ENCODE assay signal across 12 cellular contexts in genomic region chr11:63761870-63762661, GRCh38. TPM values are rescaled to one million over a fixed set of nuclear protein-coding genes. Genes with fewer than 3 reads are reported as not detected.
DNase-seq lines count a peak whose midpoint lies in the region; ATAC-seq, FAIRE-seq and TF ChIP-seq lines count a peak whose summit lies in the region.
"Had no signal": no experiment of that assay in that cellular context is flagged by ENCODE, and none has a peak within 500 bp of the region (broad histone marks: within the 10 kb centered on the region; RNA-seq: fewer than 3 reads in every experiment).

No MANE protein-coding gene starts in this region.

- peak overlapping the region; percentile 47 for H3K4me3 ChIP-seq in SK-N-MC
- peak overlapping the region; percentile 26 to 67 (median 54) for H3K4me3 ChIP-seq in heart right ventricle
- peak overlapping the region in 3 of 4 donors; percentile 12 to 42 (median 39) for H3K4me3 ChIP-seq in pancreas

- peak in 5 of 8 donors; percentile 0 to 14 (median 3) for ATAC-seq in heart right ventricle
- ATAC-seq in pancreas: peak in 1 of 4 donors; percentile 3
- no peak for ATAC-seq in activated T-cell treated with anti-CD3 and anti-CD28 coated beads, Interleukin-2, amount 50 U/mL, for 4 hours
- no peak for ATAC-seq in activated naive CD8-positive, alpha-beta T cell treated with anti-CD3 and anti-CD28 coated beads, Interleukin-2, amount 50 U/mL, for 24 hours

- H3K36me3 Mint-ChIP-seq in Calu3 (ENCODE audit: insufficient read depth, unreplicated experiment): peaks cover 29% of the 10 kb centered on the region
- H3K36me3 Mint-ChIP-seq in activated T-cell treated with anti-CD3 and anti-CD28 coated beads, Interleukin-2, amount 50 U/mL, for 4 hours (ENCODE audit: insufficient read depth): no peaks in the 10 kb centered on the region
- H3K36me3 Mint-ChIP-seq in activated naive CD8-positive, alpha-beta T cell treated with anti-CD3 and anti-CD28 coated beads, Interleukin-2, amount 50 U/mL, for 24 hours (ENCODE audit: low read depth): no peaks in the 10 kb centered on the region
- H3K36me3 Mint-ChIP-seq: activated naive CD8-positive, alpha-beta T cell had no signal

- no TSS peak for BruUV-seq in Calu3 (replicated peaks; lab: Mats Ljungman, UMichigan)

- H3K27ac ChIP-seq in SK-N-MC (peak overlapping the region; percentile 79), heart right ventricle (peak overlapping the region in 7 of 10 donors; percentile 49 to 74 (median 69)), pancreas (no peak overlapping the region)

- DNase-seq in Calu3 (no peak), SK-N-MC (ENCODE audit: low read depth, low spot score) (no peak), heart right ventricle (peak; percentile 17 to 35), pancreas (peak in 4 of 6 donors; percentile 26 to 83 (median 46)), SK-N-DZ (ENCODE audit: low spot score) (no peak)
- no peak for DNase-seq in activated T-cell treated with anti-CD3 and anti-CD28 coated beads, Interleukin-2, amount 50 U/mL, for 4 hours
- DNase-seq in stimulated activated CD4-positive, alpha-beta T cell treated with anti-CD3 and anti-CD28 coated beads, Interleukin-4, amount 100 ng/mL, for 1 hour: no peak
- DNase-seq in activated naive CD8-positive, alpha-beta T cell treated with anti-CD3 and anti-CD28 coated beads, Interleukin-2, amount 50 U/mL, for 24 hours: no peak
- DNase-seq: NCI-H2029 treated with DMSO at 0.1 percent for 48 hours; stimulated activated CD4-positive, alpha-beta T cell treated with anti-CD3 and anti-CD28 coated beads, Interleukin-4, amount 100 ng/mL, for 24 hours had no signal

- TF ChIP-seq CTCF in Calu3 (IDR thresholded peaks at IDR 0.05; ENCODE audit: unreplicated experiment) (no peak), heart right ventricle (IDR thresholded peaks at IDR 0.05) (no peak), pancreas (IDR thresholded peaks at IDR 0.05) (no peak)

- H3K4me1 Mint-ChIP-seq in Calu3 (ENCODE audit: low read depth, unreplicated experiment): peaks cover 18% of the 10 kb centered on the region
- no peaks in the 10 kb centered on the region for H3K4me1 Mint-ChIP-seq in activated T-cell treated with anti-CD3 and anti-CD28 coated beads, Interleukin-2, amount 50 U/mL, for 4 hours (ENCODE audit: low read depth)
- peaks cover 3% of the 10 kb centered on the region for H3K4me1 Mint-ChIP-seq in activated naive CD8-positive, alpha-beta T cell treated with anti-CD3 and anti-CD28 coated beads, Interleukin-2, amount 50 U/mL, for 24 hours

- H3K27ac Mint-ChIP-seq in Calu3 (ENCODE audit: unreplicated experiment): peak overlapping the region; percentile 67
- no peak overlapping the region for H3K27ac Mint-ChIP-seq in activated naive CD8-positive, alpha-beta T cell treated with anti-CD3 and anti-CD28 coated beads, Interleukin-2, amount 50 U/mL, for 24 hours
- H3K27ac Mint-ChIP-seq: activated naive CD8-positive, alpha-beta T cell had no signal

- H3K27me3 ChIP-seq in heart right ventricle (no peaks in the 10 kb centered on the region), pancreas (no peaks in the 10 kb centered on the region)

- intact Hi-C loops in Calu3 (cut with micrococcal nuclease; ENCODE audit: unreplicated experiment) (no loop called here), heart right ventricle (cut with DNase I) (loop anchor here in 5 of 10 donors (10.0 kb wide), 3 partner anchors 53 to 383 kb away; partner anchors contain the start of gene SPINDOC (in 1 of the 5)), pancreas (cut with DNase I) (loop anchor here in 2 of 3 donors (10.0 kb wide), 2 partner anchors 73 to 183 kb away; partner anchors contain the start of gene MARK2 (in 1 of the 2))

- WGBS in heart right ventricle, 2 donors: 53 to 56% methylated on average over 35 of the region's 35 CpGs
- 65 to 69% methylated on average over 35 of the region's 35 CpGs for WGBS in pancreas, 2 donors

- no peak overlapping the region for H3K4me3 Mint-ChIP-seq in Calu3 (ENCODE audit: low read depth, unreplicated experiment)
- H3K4me3 Mint-ChIP-seq in activated T-cell treated with anti-CD3 and anti-CD28 coated beads, Interleukin-2, amount 50 U/mL, for 4 hours: no peak overlapping the region
- H3K4me3 Mint-ChIP-seq in activated naive CD8-positive, alpha-beta T cell treated with anti-CD3 and anti-CD28 coated beads, Interleukin-2, amount 50 U/mL, for 24 hours: no peak overlapping the region
- H3K4me3 Mint-ChIP-seq: activated naive CD8-positive, alpha-beta T cell had no signal

- H3K27me3 Mint-ChIP-seq in Calu3 (ENCODE audit: unreplicated experiment): no peaks in the 10 kb centered on the region
- no peaks in the 10 kb centered on the region for H3K27me3 Mint-ChIP-seq in activated T-cell treated with anti-CD3 and anti-CD28 coated beads, Interleukin-2, amount 50 U/mL, for 4 hours (ENCODE audit: low read depth)
- H3K27me3 Mint-ChIP-seq in activated naive CD8-positive, alpha-beta T cell treated with anti-CD3 and anti-CD28 coated beads, Interleukin-2, amount 50 U/mL, for 24 hours: no peaks in the 10 kb centered on the region
- H3K27me3 Mint-ChIP-seq: activated naive CD8-positive, alpha-beta T cell had no signal

- H3K4me1 ChIP-seq in heart right ventricle: peaks cover 10 to 45% (median 19%) of the 10 kb centered on the region in 9 donors
- peaks cover 0 to 3% (median 3%) of the 10 kb centered on the region in 3 donors for H3K4me1 ChIP-seq in pancreas

- H3K9me3 ChIP-seq in SK-N-MC (ENCODE audit: low read depth, low read length) (no peaks in the 10 kb centered on the region), heart right ventricle (no peaks in the 10 kb centered on the region), pancreas (no peaks in the 10 kb centered on the region)

- FAIRE-seq in pancreas (lab: Jason Lieb, UNC): no peak
- FAIRE-seq: islet of Langerhans had no signal

- CTCF ChIA-PET in Calu3 (lab: Charles Lee): no interaction called here

- no peak overlapping the region for H3K9ac ChIP-seq in SK-N-MC (ENCODE audit: insufficient read length)

- H3K9me3 Mint-ChIP-seq in Calu3 (ENCODE audit: low read depth, unreplicated experiment): no peaks in the 10 kb centered on the region
- no peaks in the 10 kb centered on the region for H3K9me3 Mint-ChIP-seq in activated T-cell treated with anti-CD3 and anti-CD28 coated beads, Interleukin-2, amount 50 U/mL, for 4 hours
- H3K9me3 Mint-ChIP-seq in activated naive CD8-positive, alpha-beta T cell treated with anti-CD3 and anti-CD28 coated beads, Interleukin-2, amount 50 U/mL, for 24 hours: no peaks in the 10 kb centered on the region

- H3K36me3 ChIP-seq in SK-N-MC (ENCODE audit: insufficient read depth, low read length) (peaks cover 40% of the 10 kb centered on the region), heart right ventricle (peaks cover 0 to 53% (median 13%) of the 10 kb centered on the region in 9 donors), pancreas (peaks cover 0 to 18% (median 0%) of the 10 kb centered on the region in 3 donors)

RNA-seq across cellular contexts. Expression of gene ZFTA, which starts 6.5 kb away (rescaled TPM):
- 12.1 and 13.0 TPM in 2 replicates for total RNA-seq in Calu3 (2022)
- 10 to 100 TPM in 4 of 10 donors, 1 to 10 TPM in 6; 6.8 to 14.3 (median 8.9) TPM for total RNA-seq in heart right ventricle
- polyA plus RNA-seq in heart right ventricle: 1 to 10 TPM; 4.6 to 7.5 TPM
- total RNA-seq in pancreas: 10 to 100 TPM in 1 of 6 donors, 1 to 10 TPM in 5; 4.3 to 11.3 (median 6.2) TPM
- 10 to 100 TPM in 1 of 2 donors, 1 to 10 TPM in 1; 7.0 to 10.0 TPM for polyA plus RNA-seq in pancreas
- total RNA-seq in activated T-cell treated with anti-CD3 and anti-CD28 coated beads, Interleukin-2, amount 50 U/mL, for 4 hours: 1 to 10 TPM; 6.3 to 8.6 (median 7.8) TPM
- 29.5 and 41.1 TPM in 2 replicates for polyA plus RNA-seq in SK-N-DZ (2014; cell fraction: cytosol; rRNA removed)
- 43.1 and 44.1 TPM in 2 replicates for polyA plus RNA-seq in SK-N-DZ (2014; cell fraction: nucleus; rRNA removed)

RNA-seq across cellular contexts. Expression of gene SPINDOC, which starts 51.2 kb away (rescaled TPM):
- total RNA-seq in Calu3 (2022) (47.1 and 53.8 TPM in 2 replicates), heart right ventricle (10 to 100 TPM in 5 of 10 donors, 1 to 10 TPM in 5; 7.0 to 13.2 (median 9.9) TPM), pancreas (1 to 10 TPM; 2.5 to 7.8 (median 4.3) TPM)
- polyA plus RNA-seq in heart right ventricle (1 to 10 TPM; 9.4 to 9.7 TPM), pancreas (1 to 10 TPM; 8.0 to 8.3 TPM)
- total RNA-seq in activated T-cell treated with anti-CD3 and anti-CD28 coated beads, Interleukin-2, amount 50 U/mL, for 4 hours: 10 to 100 TPM; 24.0 to 28.9 (median 24.5) TPM
- polyA plus RNA-seq in SK-N-DZ (2014; cell fraction: cytosol; rRNA removed): 59.1 and 74.8 TPM in 2 replicates
- 37.1 and 53.8 TPM in 2 replicates for polyA plus RNA-seq in SK-N-DZ (2014; cell fraction: nucleus; rRNA removed)

Comparison
In these comparisons a context has a peak if more than half of its experiments do, and no peak if none do; other contexts are left out.
1. DNase-seq: peak in heart right ventricle (2 of 2) and pancreas (4 of 6); none in Calu3 (single experiment), SK-N-MC (single experiment), activated T-cell treated with anti-CD3 and anti-CD28 coated beads, Interleukin-2, amount 50 U/mL, for 4 hours (single experiment), SK-N-DZ (single experiment), stimulated activated CD4-positive, alpha-beta T cell treated with anti-CD3 and anti-CD28 coated beads, Interleukin-4, amount 100 ng/mL, for 1 hour (single experiment) and activated naive CD8-positive, alpha-beta T cell treated with anti-CD3 and anti-CD28 coated beads, Interleukin-2, amount 50 U/mL, for 24 hours (single experiment).
2. H3K27ac ChIP-seq: peak in SK-N-MC (single experiment) and heart right ventricle (7 of 10); none in pancreas (0 of 4).
3. ATAC-seq: peak in heart right ventricle (5 of 8); none in activated T-cell treated with anti-CD3 and anti-CD28 coated beads, Interleukin-2, amount 50 U/mL, for 4 hours (0 of 2) and activated naive CD8-positive, alpha-beta T cell treated with anti-CD3 and anti-CD28 coated beads, Interleukin-2, amount 50 U/mL, for 24 hours (single experiment).
4. Peak in every context shown above with its lines, with median percentiles within 50 percentile points of each other: H3K4me3 ChIP-seq.